In the genomic region with DNA sequence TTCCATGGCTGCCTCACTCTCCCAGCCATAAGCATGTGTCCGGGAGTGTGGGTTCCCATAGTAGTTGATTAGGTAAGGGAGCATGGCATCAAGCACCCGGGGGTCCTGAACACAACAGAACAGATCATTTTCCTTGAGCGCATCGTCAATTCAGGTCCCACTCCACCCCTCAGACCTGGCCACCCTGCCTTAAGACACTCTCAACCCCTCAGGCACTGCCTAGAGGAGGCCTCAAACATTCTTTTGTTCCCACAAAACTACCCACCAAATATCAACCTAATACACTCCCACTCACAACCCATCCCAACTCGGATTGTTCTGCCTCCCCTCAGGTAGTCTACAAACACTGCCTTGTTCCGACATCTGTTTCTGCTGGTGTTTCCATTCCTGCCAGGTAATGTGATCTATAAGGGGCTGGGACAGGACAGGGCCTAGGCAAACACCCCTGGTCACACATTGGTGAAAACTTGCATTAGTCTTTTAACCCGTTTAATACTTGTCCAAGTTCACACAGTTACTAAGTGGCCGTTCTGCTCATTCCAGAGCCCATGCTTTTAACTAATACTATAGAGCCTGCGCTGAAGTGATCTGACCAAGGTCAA, we compare ENCODE assay signal across 8 cellular contexts. TPM values are rescaled to one million over a fixed set of nuclear protein-coding genes. Genes with fewer than 3 reads are reported as not detected.
A peak's percentile ranks its signal among the peaks of the same experiment; 100 is the strongest.
DNase-seq lines count a peak whose midpoint lies in the region; ATAC-seq and TF ChIP-seq lines count a peak whose summit lies in the region.

No MANE protein-coding gene starts in this region.

- no peak for TF ChIP-seq POLR2A in vagina (IDR thresholded peaks at IDR 0.05)

- H2AFZ ChIP-seq in mesenchymal stem cell (ENCODE audit: low read depth, low read length): no peak overlapping the region

- no peak overlapping the region for H4K91ac ChIP-seq in mesenchymal stem cell (ENCODE audit: low read length)

- H2BK15ac ChIP-seq in mesenchymal stem cell (ENCODE audit: low read depth, poor library complexity, severe bottlenecking): no peak overlapping the region

- H3K4me3 ChIP-seq in right cardiac atrium (ENCODE audit: low read length): peak overlapping the region; percentile 53
- peak overlapping the region in 1 of 2 donors; percentile 90 for H3K4me3 ChIP-seq in right atrium auricular region
- peak overlapping the region; percentile 98 for H3K4me3 ChIP-seq in astrocyte of the cerebellum (ENCODE audit: low read depth, low read length)
- peak overlapping the region in 1 of 2 experiments; percentile 99 for H3K4me3 ChIP-seq in mesenchymal stem cell (ENCODE audit: insufficient read depth in 1 of 2, low read depth in 1 of 2, low read length in 2 of 2)
- peak overlapping the region; percentile 79 to 89 for H3K4me3 ChIP-seq in vagina

- no peak for ATAC-seq in right cardiac atrium
- no peak for ATAC-seq in GM18907 (IDR thresholded peaks at IDR 0.05; ENCODE audit: unreplicated experiment)

- H3K23ac ChIP-seq in mesenchymal stem cell (ENCODE audit: low read length in 2 of 2): peak overlapping the region in 1 of 2 experiments; percentile 78

- no peak for DNase-seq in right cardiac atrium
- no peak for DNase-seq in right atrium auricular region (ENCODE audit: low spot score)
- DNase-seq in astrocyte of the cerebellum (ENCODE audit: low read depth): no peak
- no peak for DNase-seq in mesenchymal stem cell
- peak in 1 of 2 donors; percentile 75 for DNase-seq in vagina (ENCODE audit: extremely low spot score in 2 of 2)
- no peak for DNase-seq in GDM1 (lab: John Stamatoyannopoulos, UW)
- no peak for DNase-seq in UCSD-AML1 (lab: John Stamatoyannopoulos, UW; ENCODE audit: unreplicated experiment)

- 81% methylated on average over 9 of the region's 9 CpGs for WGBS in right cardiac atrium
- 89% methylated on average over 9 of the region's 9 CpGs for WGBS in mesenchymal stem cell

- in situ Hi-C loops in astrocyte of the cerebellum (cut with HindIII; ENCODE audit: low sequenced_read_pairs): no loop called here

- H3K27me3 ChIP-seq in right cardiac atrium (ENCODE audit: control insufficient read depth, insufficient read depth) (no peaks in the 10 kb centered on the region), right atrium auricular region (no peaks in the 10 kb centered on the region), mesenchymal stem cell (ENCODE audit: control insufficient read depth in 1 of 2, insufficient read depth in 1 of 2, low read length in 2 of 2) (no peaks in the 10 kb centered on the region), vagina (no peaks in the 10 kb centered on the region)

- peaks cover 21% of the 10 kb centered on the region for H3K79me1 ChIP-seq in mesenchymal stem cell (replicated peaks; ENCODE audit: low read length, poor library complexity, severe bottlenecking)

- peak overlapping the region; percentile 91 for H3K4me2 ChIP-seq in mesenchymal stem cell (ENCODE audit: low read length, poor library complexity, severe bottlenecking)

- H3K4me1 ChIP-seq in right cardiac atrium (ENCODE audit: control insufficient read depth, insufficient read depth, low read length) (peaks cover 11% of the 10 kb centered on the region), right atrium auricular region (peaks cover 0 to 26% of the 10 kb centered on the region in 2 donors), mesenchymal stem cell (ENCODE audit: control insufficient read depth, insufficient read depth, low read depth, low read length) (peaks cover 14% of the 10 kb centered on the region), vagina (peaks cover 24% of the 10 kb centered on the region)

- peak overlapping the region; percentile 9 for H2BK5ac ChIP-seq in mesenchymal stem cell (ENCODE audit: low read depth, low read length, poor library complexity, severe bottlenecking)

- no peak overlapping the region for H2BK12ac ChIP-seq in mesenchymal stem cell (ENCODE audit: low read length in 2 of 2)

- no peak overlapping the region for H3K27ac ChIP-seq in right cardiac atrium (ENCODE audit: low read length)
- H3K27ac ChIP-seq in right atrium auricular region: peak overlapping the region in 1 of 2 donors; percentile 95
- no peak overlapping the region for H3K27ac ChIP-seq in mesenchymal stem cell (ENCODE audit: low read length, poor library complexity, severe bottlenecking)
- H3K27ac ChIP-seq in vagina: no peak overlapping the region

- H3K36me3 ChIP-seq in right atrium auricular region (peaks cover 42% of the 10 kb centered on the region), mesenchymal stem cell (ENCODE audit: control insufficient read depth in 1 of 2, insufficient read depth in 2 of 2, low read depth in 1 of 2, low read length in 2 of 2) (peaks cover 21 to 48% of the 10 kb centered on the region in 2 experiments), vagina (peaks cover 0 to 44% of the 10 kb centered on the region in 2 donors)

- H3K4ac ChIP-seq in mesenchymal stem cell (ENCODE audit: low read depth in 1 of 2, low read length in 2 of 2): no peak overlapping the region

- H3K14ac ChIP-seq in mesenchymal stem cell (ENCODE audit: low read length in 2 of 2): no peak overlapping the region

- no peak for TF ChIP-seq CTCF in right atrium auricular region (IDR thresholded peaks at IDR 0.05)
- no peak for TF ChIP-seq CTCF in astrocyte of the cerebellum (IDR thresholded peaks at IDR 0.05; ENCODE audit: low read depth, low read length, missing control alignments)
- no peak for TF ChIP-seq CTCF in vagina (IDR thresholded peaks at IDR 0.05)

- H4K8ac ChIP-seq in mesenchymal stem cell (ENCODE audit: low read length): no peak overlapping the region

- no peak overlapping the region for H2BK120ac ChIP-seq in mesenchymal stem cell (ENCODE audit: low read depth, low read length)

- no peak overlapping the region for H2AK5ac ChIP-seq in mesenchymal stem cell (ENCODE audit: low read length, severe bottlenecking)

- H3K9me3 ChIP-seq in right cardiac atrium (ENCODE audit: control insufficient read depth, low read length): no peaks in the 10 kb centered on the region
- no peaks in the 10 kb centered on the region for H3K9me3 ChIP-seq in right atrium auricular region
- no peaks in the 10 kb centered on the region for H3K9me3 ChIP-seq in mesenchymal stem cell (ENCODE audit: control insufficient read depth, low read length)
- no peaks in the 10 kb centered on the region for H3K9me3 ChIP-seq in vagina

- H3K18ac ChIP-seq in mesenchymal stem cell (ENCODE audit: low read depth in 1 of 2, low read length in 2 of 2): no peak overlapping the region

- intact Hi-C loops in right cardiac atrium (cut with DNase I): loop anchor here in 1 of 4 donors (5.0 kb wide), 1 partner anchor 35 kb away; no protein-coding TSS in a partner anchor
- intact Hi-C loops in vagina (cut with DNase I): loop anchor here (2.0 kb wide), 1 partner anchor 45 kb away; the partner anchor contains the start of gene RBM39

- peak overlapping the region; percentile 99 for H3K9ac ChIP-seq in mesenchymal stem cell (ENCODE audit: low read length)

RNA-seq across cellular contexts. Expression of gene NFS1, which starts 1.4 kb away (rescaled TPM):
- total RNA-seq in right cardiac atrium (10 to 100 TPM; 29.2 to 41.7 (median 35.2) TPM), right atrium auricular region (10 to 100 TPM; 24.6 to 38.7 TPM), vagina (15.2 TPM)
- 36.5 TPM for polyA plus RNA-seq in right cardiac atrium
- 12.7 TPM for polyA plus RNA-seq in mesenchymal stem cell (2013, experiment 1 of 2)
- 13.6 TPM for polyA plus RNA-seq in mesenchymal stem cell (2013, experiment 2 of 2)

RNA-seq across cellular contexts. Expression of gene ROMO1, which starts 1.4 kb away (rescaled TPM):
- total RNA-seq in right cardiac atrium (100 to 1,000 TPM; 156 to 187 (median 168) TPM), right atrium auricular region (100 to 1,000 TPM; 263 to 409 TPM), vagina (248 TPM)
- polyA plus RNA-seq in right cardiac atrium: 379 TPM
- 553 TPM for polyA plus RNA-seq in mesenchymal stem cell (2013, experiment 1 of 2)
- 561 TPM for polyA plus RNA-seq in mesenchymal stem cell (2013, experiment 2 of 2)

RNA-seq across cellular contexts. Expression of gene CPNE1, which starts 33.1 kb away (rescaled TPM):
- total RNA-seq in right cardiac atrium (10 to 100 TPM; 67.5 to 82.7 (median 77.9) TPM), right atrium auricular region (10 to 100 TPM; 39.2 to 60.4 TPM), vagina (149 TPM)
- 63.2 TPM for polyA plus RNA-seq in right cardiac atrium
- polyA plus RNA-seq in mesenchymal stem cell (2013, experiment 1 of 2): 94.1 TPM
- 94.1 TPM for polyA plus RNA-seq in mesenchymal stem cell (2013, experiment 2 of 2)

RNA-seq across cellular contexts. Expression of gene RBM12, which starts 33.1 kb away (rescaled TPM):
- total RNA-seq in right cardiac atrium (10 to 100 TPM; 46.1 to 59.1 (median 53.6) TPM), right atrium auricular region (10 to 100 TPM; 18.4 to 20.9 TPM), vagina (26.8 TPM)
- polyA plus RNA-seq in right cardiac atrium: 8.7 TPM
- polyA plus RNA-seq in mesenchymal stem cell (2013, experiment 1 of 2): 68.0 TPM
- polyA plus RNA-seq in mesenchymal stem cell (2013, experiment 2 of 2): 69.0 TPM

RNA-seq across cellular contexts. Expression of gene RBM39, which starts 44.3 kb away (rescaled TPM):
- 100 to 1,000 TPM; 163 to 173 (median 167) TPM for total RNA-seq in right cardiac atrium
- 143 TPM for polyA plus RNA-seq in right cardiac atrium
- total RNA-seq in right atrium auricular region: 100 to 1,000 TPM; 106 to 112 TPM
- 142 TPM for polyA plus RNA-seq in mesenchymal stem cell (2013, experiment 1 of 2)
- polyA plus RNA-seq in mesenchymal stem cell (2013, experiment 2 of 2): 138 TPM
- 370 TPM for total RNA-seq in vagina
